ENCODE assay signal across 9 cellular contexts in the genomic region with DNA sequence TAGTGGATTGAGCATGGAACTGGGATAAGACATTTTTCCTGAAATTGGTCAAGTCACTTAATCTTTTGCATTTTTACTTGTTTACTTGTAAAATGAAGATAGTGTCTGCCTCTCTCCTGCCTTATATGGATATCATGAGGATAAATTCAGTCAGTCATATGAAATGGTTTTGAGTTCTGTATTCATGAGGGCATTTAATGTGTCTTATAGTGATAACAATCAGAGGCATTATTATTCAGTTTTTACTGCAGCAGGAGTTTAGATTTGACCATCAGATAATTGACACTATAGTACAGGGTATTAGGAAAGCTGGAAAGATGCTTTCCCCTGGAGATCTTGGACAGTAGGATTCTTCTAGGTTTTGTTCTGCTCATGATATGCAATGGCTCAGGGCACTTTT. TPM values are rescaled to one million over a fixed set of nuclear protein-coding genes. Genes with fewer than 3 reads are reported as not detected.
"Had no signal": no experiment of that assay in that cellular context is flagged by ENCODE, and none has a peak within 500 bp of the region (broad histone marks: within the 10 kb centered on the region; RNA-seq: fewer than 3 reads in every experiment).

No MANE protein-coding gene starts in this region.

- DNase-seq: GM23248, GOT3, H7, HFFc6, IMR-90 had no signal

- FAIRE-seq: HTR-8/SVneo, K562 had no signal

- H3K27ac ChIP-seq: GM23248 had no signal

- H3K9ac ChIP-seq: GM23248 had no signal

- H2AFZ ChIP-seq: GM23248 had no signal

- ATAC-seq: HCT116, K562 had no signal

- H3K4me3 ChIP-seq: GM23248, HAP-1, K562 had no signal

- H3K9me3 ChIP-seq: HAP-1 had no signal

- H3K36me3 ChIP-seq: HAP-1 had no signal

RNA-seq across cellular contexts. Expression of gene NPNT, which starts 26.0 kb away (rescaled TPM):
- total RNA-seq: GM23248, HFFc6, IMR-90 had no signal
- polyA plus RNA-seq: GM23248, IMR-90, K562 had no signal
